Comparison of ENCODE assay signal across 1 cellular context in the genomic region with DNA sequence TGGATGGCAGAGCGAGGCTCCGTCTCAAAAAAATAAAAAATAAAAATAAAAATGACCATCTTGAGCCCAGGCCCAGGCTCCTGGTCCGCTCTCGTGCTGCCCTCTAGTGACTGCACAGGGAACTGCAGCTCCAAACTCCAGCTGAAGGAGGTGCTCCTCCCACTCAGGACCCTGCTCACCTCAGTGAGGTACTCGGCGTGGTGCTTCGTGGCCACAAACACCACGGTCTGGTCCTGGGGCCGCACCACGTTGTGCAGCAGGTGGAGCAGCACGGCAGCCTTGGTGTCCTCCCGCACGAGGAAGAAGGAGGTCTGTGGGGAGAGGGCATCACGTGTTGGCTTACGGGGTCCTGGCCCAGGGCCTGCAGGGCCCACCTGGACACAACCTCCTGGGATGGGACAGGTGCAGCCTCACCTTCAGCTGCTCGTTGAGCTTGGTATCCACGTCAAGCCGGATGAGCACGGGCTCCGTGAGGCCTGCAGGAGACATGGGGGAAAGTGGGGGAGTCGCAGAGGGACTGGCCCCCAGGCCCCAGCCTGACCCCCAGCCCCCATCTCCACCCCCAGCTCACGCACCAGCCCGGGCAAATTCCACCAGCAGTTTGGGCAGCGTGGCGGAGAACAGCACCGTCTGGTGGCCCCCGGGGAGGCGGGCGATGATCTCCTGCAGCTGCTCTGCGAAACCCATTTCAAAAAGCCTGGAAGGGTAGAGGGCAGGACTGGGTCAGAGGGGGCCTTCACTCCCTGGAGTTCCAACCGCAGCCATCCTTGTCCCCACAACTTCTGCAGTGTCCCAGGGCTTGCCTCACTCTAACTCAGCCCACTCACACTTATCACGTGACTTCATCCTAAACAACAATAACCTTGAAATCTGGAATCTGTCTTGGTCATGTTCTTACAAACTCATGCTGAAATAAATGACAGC.
TF ChIP-seq lines count a peak whose summit lies in the region.

No MANE protein-coding gene starts in this region.

TF ChIP-seq in GM23338, 12 proteins besides CTCF, POLR2A, EP300 and RAD21:
- TF ChIP-seq ZNF331 (CRISPR knock-in tag; IDR thresholded peaks at IDR 0.05; ENCODE audit: low read depth): no peak
- TF ChIP-seq, protein P1, sequence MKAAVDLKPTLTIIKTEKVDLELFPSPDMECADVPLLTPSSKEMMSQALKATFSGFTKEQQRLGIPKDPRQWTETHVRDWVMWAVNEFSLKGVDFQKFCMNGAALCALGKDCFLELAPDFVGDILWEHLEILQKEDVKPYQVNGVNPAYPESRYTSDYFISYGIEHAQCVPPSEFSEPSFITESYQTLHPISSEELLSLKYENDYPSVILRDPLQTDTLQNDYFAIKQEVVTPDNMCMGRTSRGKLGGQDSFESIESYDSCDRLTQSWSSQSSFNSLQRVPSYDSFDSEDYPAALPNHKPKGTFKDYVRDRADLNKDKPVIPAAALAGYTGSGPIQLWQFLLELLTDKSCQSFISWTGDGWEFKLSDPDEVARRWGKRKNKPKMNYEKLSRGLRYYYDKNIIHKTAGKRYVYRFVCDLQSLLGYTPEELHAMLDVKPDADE (IDR thresholded peaks at IDR 0.05): no peak
- TF ChIP-seq, protein P2, sequence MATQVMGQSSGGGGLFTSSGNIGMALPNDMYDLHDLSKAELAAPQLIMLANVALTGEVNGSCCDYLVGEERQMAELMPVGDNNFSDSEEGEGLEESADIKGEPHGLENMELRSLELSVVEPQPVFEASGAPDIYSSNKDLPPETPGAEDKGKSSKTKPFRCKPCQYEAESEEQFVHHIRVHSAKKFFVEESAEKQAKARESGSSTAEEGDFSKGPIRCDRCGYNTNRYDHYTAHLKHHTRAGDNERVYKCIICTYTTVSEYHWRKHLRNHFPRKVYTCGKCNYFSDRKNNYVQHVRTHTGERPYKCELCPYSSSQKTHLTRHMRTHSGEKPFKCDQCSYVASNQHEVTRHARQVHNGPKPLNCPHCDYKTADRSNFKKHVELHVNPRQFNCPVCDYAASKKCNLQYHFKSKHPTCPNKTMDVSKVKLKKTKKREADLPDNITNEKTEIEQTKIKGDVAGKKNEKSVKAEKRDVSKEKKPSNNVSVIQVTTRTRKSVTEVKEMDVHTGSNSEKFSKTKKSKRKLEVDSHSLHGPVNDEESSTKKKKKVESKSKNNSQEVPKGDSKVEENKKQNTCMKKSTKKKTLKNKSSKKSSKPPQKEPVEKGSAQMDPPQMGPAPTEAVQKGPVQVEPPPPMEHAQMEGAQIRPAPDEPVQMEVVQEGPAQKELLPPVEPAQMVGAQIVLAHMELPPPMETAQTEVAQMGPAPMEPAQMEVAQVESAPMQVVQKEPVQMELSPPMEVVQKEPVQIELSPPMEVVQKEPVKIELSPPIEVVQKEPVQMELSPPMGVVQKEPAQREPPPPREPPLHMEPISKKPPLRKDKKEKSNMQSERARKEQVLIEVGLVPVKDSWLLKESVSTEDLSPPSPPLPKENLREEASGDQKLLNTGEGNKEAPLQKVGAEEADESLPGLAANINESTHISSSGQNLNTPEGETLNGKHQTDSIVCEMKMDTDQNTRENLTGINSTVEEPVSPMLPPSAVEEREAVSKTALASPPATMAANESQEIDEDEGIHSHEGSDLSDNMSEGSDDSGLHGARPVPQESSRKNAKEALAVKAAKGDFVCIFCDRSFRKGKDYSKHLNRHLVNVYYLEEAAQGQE (IDR thresholded peaks at IDR 0.05; ENCODE audit: unreplicated experiment): no peak
- TF ChIP-seq EZH2 (IDR thresholded peaks at IDR 0.05; ENCODE audit: low read depth, unreplicated experiment): no peak
- TF ChIP-seq ZNF114 (CRISPR knock-in tag; IDR thresholded peaks at IDR 0.05): no peak
- no peak for TF ChIP-seq EZH2phosphoT487 (IDR thresholded peaks at IDR 0.05; ENCODE audit: unreplicated experiment)
- TF ChIP-seq, protein P3, sequence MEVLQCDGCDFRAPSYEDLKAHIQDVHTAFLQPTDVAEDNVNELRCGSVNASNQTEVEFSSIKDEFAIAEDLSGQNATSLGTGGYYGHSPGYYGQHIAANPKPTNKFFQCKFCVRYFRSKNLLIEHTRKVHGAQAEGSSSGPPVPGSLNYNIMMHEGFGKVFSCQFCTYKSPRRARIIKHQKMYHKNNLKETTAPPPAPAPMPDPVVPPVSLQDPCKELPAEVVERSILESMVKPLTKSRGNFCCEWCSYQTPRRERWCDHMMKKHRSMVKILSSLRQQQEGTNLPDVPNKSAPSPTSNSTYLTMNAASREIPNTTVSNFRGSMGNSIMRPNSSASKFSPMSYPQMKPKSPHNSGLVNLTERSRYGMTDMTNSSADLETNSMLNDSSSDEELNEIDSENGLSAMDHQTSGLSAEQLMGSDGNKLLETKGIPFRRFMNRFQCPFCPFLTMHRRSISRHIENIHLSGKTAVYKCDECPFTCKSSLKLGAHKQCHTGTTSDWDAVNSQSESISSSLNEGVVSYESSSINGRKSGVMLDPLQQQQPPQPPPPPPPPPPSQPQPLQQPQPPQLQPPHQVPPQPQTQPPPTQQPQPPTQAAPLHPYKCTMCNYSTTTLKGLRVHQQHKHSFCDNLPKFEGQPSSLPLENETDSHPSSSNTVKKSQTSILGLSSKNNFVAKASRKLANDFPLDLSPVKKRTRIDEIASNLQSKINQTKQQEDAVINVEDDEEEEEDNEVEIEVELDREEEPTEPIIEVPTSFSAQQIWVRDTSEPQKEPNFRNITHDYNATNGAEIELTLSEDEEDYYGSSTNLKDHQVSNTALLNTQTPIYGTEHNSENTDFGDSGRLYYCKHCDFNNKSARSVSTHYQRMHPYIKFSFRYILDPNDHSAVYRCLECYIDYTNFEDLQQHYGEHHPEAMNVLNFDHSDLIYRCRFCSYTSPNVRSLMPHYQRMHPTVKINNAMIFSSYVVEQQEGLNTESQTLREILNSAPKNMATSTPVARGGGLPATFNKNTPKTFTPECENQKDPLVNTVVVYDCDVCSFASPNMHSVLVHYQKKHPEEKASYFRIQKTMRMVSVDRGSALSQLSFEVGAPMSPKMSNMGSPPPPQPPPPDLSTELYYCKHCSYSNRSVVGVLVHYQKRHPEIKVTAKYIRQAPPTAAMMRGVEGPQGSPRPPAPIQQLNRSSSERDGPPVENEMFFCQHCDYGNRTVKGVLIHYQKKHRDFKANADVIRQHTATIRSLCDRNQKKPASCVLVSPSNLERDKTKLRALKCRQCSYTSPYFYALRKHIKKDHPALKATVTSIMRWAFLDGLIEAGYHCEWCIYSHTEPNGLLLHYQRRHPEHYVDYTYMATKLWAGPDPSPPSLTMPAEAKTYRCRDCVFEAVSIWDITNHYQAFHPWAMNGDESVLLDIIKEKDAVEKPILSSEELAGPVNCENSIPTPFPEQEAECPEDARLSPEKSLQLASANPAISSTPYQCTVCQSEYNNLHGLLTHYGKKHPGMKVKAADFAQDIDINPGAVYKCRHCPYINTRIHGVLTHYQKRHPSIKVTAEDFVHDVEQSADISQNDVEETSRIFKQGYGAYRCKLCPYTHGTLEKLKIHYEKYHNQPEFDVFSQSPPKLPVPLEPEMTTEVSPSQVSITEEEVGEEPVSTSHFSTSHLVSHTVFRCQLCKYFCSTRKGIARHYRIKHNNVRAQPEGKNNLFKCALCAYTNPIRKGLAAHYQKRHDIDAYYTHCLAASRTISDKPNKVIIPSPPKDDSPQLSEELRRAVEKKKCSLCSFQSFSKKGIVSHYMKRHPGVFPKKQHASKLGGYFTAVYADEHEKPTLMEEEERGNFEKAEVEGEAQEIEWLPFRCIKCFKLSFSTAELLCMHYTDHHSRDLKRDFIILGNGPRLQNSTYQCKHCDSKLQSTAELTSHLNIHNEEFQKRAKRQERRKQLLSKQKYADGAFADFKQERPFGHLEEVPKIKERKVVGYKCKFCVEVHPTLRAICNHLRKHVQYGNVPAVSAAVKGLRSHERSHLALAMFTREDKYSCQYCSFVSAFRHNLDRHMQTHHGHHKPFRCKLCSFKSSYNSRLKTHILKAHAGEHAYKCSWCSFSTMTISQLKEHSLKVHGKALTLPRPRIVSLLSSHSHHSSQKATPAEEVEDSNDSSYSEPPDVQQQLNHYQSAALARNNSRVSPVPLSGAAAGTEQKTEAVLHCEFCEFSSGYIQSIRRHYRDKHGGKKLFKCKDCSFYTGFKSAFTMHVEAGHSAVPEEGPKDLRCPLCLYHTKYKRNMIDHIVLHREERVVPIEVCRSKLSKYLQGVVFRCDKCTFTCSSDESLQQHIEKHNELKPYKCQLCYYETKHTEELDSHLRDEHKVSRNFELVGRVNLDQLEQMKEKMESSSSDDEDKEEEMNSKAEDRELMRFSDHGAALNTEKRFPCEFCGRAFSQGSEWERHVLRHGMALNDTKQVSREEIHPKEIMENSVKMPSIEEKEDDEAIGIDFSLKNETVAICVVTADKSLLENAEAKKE (CRISPR knock-in tag; IDR thresholded peaks at IDR 0.05): no peak
- TF ChIP-seq NANOG (IDR thresholded peaks at IDR 0.05; ENCODE audit: borderline replicate concordance): no peak
- no peak for TF ChIP-seq STAT1 (IDR thresholded peaks at IDR 0.05; ENCODE audit: unreplicated experiment)
- no peak for TF ChIP-seq JUNB (IDR thresholded peaks at IDR 0.05; ENCODE audit: unreplicated experiment)
TF ChIP-seq in GM23338: peak in this region for 0.
